In the genomic region with DNA sequence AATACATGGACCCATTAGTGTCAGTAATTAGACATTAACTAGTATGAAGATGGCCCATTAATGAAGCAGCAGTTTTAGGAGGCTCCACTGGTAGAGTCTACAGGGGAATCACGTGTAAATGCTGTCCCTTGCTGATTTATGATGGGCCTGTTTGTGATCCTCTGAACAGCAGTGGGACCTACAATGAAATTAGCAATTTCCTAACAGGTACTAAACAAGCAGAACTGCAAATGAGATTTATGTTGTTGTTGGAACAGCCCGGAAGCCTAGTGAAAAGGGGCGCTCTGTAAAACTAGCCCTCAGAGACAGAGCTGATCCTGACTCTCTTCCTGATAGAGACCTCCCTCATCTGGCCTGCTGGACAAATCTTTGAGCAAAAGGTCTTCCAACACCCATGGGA, we compare ENCODE assay signal across 4 cellular contexts.
TF ChIP-seq lines count a peak whose summit lies in the region.

No MANE protein-coding gene starts in this region.

TF ChIP-seq in SK-N-SH, 30 proteins besides CTCF, POLR2A, EP300 and RAD21 (continued from another document):
- TF ChIP-seq RXRA (IDR thresholded peaks at IDR 0.05; ENCODE audit: borderline replicate concordance, low read depth) (no peak), MXI1 (IDR thresholded peaks at IDR 0.05; ENCODE audit: low read depth, low read length) (no peak), MEF2A (IDR thresholded peaks at IDR 0.05; ENCODE audit: borderline replicate concordance, low read depth) (no peak), YY1 (IDR thresholded peaks at IDR 0.05; ENCODE audit: low read depth) (no peak), EZH2phosphoT487 (IDR thresholded peaks at IDR 0.05; ENCODE audit: borderline replicate concordance, low read depth) (no peak), GATA2 (CRISPR knock-in tag; IDR thresholded peaks at IDR 0.05) (no peak), NRF1 (IDR thresholded peaks at IDR 0.05; ENCODE audit: low read depth, low read length) (no peak), POLR2AphosphoS5 (IDR thresholded peaks at IDR 0.05; ENCODE audit: low read depth, low read length) (no peak), GABPA (IDR thresholded peaks at IDR 0.05; ENCODE audit: low read depth) (no peak), TEAD4 (IDR thresholded peaks at IDR 0.05; ENCODE audit: borderline replicate concordance, insufficient read depth) (no peak), SIN3A (IDR thresholded peaks at IDR 0.05; ENCODE audit: borderline replicate concordance, low read depth, low read length) (no peak)
- TF ChIP-seq, protein P1, sequence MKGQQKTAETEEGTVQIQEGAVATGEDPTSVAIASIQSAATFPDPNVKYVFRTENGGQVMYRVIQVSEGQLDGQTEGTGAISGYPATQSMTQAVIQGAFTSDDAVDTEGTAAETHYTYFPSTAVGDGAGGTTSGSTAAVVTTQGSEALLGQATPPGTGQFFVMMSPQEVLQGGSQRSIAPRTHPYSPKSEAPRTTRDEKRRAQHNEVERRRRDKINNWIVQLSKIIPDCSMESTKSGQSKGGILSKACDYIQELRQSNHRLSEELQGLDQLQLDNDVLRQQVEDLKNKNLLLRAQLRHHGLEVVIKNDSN (IDR thresholded peaks at IDR 0.05; ENCODE audit: borderline replicate concordance, low read depth), result no peak
TF ChIP-seq in SK-N-SH: peak in this region for 0.

TF ChIP-seq in SK-N-SH treated with all-trans-retinoic acid at 6 μM for 48 hours, 23 proteins besides CTCF, POLR2A, EP300 and RAD21:
- TF ChIP-seq, protein P2, sequence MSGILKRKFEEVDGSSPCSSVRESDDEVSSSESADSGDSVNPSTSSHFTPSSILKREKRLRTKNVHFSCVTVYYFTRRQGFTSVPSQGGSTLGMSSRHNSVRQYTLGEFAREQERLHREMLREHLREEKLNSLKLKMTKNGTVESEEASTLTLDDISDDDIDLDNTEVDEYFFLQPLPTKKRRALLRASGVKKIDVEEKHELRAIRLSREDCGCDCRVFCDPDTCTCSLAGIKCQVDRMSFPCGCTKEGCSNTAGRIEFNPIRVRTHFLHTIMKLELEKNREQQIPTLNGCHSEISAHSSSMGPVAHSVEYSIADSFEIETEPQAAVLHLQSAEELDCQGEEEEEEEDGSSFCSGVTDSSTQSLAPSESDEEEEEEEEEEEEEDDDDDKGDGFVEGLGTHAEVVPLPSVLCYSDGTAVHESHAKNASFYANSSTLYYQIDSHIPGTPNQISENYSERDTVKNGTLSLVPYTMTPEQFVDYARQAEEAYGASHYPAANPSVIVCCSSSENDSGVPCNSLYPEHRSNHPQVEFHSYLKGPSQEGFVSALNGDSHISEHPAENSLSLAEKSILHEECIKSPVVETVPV (CRISPR knock-in tag; IDR thresholded peaks at IDR 0.05), result no peak
- no peak for TF ChIP-seq TOX (CRISPR knock-in tag; IDR thresholded peaks at IDR 0.05; ENCODE audit: borderline replicate concordance)

TF ChIP-seq in GM23338, 12 proteins besides CTCF, POLR2A, EP300 and RAD21 (continued from another document and continues in another):
- TF ChIP-seq, protein P3, sequence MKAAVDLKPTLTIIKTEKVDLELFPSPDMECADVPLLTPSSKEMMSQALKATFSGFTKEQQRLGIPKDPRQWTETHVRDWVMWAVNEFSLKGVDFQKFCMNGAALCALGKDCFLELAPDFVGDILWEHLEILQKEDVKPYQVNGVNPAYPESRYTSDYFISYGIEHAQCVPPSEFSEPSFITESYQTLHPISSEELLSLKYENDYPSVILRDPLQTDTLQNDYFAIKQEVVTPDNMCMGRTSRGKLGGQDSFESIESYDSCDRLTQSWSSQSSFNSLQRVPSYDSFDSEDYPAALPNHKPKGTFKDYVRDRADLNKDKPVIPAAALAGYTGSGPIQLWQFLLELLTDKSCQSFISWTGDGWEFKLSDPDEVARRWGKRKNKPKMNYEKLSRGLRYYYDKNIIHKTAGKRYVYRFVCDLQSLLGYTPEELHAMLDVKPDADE (IDR thresholded peaks at IDR 0.05), result no peak
- TF ChIP-seq NANOG (IDR thresholded peaks at IDR 0.05; ENCODE audit: borderline replicate concordance), result no peak
- TF ChIP-seq, protein P4, sequence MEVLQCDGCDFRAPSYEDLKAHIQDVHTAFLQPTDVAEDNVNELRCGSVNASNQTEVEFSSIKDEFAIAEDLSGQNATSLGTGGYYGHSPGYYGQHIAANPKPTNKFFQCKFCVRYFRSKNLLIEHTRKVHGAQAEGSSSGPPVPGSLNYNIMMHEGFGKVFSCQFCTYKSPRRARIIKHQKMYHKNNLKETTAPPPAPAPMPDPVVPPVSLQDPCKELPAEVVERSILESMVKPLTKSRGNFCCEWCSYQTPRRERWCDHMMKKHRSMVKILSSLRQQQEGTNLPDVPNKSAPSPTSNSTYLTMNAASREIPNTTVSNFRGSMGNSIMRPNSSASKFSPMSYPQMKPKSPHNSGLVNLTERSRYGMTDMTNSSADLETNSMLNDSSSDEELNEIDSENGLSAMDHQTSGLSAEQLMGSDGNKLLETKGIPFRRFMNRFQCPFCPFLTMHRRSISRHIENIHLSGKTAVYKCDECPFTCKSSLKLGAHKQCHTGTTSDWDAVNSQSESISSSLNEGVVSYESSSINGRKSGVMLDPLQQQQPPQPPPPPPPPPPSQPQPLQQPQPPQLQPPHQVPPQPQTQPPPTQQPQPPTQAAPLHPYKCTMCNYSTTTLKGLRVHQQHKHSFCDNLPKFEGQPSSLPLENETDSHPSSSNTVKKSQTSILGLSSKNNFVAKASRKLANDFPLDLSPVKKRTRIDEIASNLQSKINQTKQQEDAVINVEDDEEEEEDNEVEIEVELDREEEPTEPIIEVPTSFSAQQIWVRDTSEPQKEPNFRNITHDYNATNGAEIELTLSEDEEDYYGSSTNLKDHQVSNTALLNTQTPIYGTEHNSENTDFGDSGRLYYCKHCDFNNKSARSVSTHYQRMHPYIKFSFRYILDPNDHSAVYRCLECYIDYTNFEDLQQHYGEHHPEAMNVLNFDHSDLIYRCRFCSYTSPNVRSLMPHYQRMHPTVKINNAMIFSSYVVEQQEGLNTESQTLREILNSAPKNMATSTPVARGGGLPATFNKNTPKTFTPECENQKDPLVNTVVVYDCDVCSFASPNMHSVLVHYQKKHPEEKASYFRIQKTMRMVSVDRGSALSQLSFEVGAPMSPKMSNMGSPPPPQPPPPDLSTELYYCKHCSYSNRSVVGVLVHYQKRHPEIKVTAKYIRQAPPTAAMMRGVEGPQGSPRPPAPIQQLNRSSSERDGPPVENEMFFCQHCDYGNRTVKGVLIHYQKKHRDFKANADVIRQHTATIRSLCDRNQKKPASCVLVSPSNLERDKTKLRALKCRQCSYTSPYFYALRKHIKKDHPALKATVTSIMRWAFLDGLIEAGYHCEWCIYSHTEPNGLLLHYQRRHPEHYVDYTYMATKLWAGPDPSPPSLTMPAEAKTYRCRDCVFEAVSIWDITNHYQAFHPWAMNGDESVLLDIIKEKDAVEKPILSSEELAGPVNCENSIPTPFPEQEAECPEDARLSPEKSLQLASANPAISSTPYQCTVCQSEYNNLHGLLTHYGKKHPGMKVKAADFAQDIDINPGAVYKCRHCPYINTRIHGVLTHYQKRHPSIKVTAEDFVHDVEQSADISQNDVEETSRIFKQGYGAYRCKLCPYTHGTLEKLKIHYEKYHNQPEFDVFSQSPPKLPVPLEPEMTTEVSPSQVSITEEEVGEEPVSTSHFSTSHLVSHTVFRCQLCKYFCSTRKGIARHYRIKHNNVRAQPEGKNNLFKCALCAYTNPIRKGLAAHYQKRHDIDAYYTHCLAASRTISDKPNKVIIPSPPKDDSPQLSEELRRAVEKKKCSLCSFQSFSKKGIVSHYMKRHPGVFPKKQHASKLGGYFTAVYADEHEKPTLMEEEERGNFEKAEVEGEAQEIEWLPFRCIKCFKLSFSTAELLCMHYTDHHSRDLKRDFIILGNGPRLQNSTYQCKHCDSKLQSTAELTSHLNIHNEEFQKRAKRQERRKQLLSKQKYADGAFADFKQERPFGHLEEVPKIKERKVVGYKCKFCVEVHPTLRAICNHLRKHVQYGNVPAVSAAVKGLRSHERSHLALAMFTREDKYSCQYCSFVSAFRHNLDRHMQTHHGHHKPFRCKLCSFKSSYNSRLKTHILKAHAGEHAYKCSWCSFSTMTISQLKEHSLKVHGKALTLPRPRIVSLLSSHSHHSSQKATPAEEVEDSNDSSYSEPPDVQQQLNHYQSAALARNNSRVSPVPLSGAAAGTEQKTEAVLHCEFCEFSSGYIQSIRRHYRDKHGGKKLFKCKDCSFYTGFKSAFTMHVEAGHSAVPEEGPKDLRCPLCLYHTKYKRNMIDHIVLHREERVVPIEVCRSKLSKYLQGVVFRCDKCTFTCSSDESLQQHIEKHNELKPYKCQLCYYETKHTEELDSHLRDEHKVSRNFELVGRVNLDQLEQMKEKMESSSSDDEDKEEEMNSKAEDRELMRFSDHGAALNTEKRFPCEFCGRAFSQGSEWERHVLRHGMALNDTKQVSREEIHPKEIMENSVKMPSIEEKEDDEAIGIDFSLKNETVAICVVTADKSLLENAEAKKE (CRISPR knock-in tag; IDR thresholded peaks at IDR 0.05), result no peak

TF ChIP-seq in WTC11, 78 proteins besides CTCF, POLR2A, EP300 and RAD21 (continued from another document):
- TF ChIP-seq, protein P5, sequence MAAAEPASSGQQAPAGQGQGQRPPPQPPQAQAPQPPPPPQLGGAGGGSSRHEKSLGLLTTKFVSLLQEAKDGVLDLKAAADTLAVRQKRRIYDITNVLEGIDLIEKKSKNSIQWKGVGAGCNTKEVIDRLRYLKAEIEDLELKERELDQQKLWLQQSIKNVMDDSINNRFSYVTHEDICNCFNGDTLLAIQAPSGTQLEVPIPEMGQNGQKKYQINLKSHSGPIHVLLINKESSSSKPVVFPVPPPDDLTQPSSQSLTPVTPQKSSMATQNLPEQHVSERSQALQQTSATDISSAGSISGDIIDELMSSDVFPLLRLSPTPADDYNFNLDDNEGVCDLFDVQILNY (CRISPR knock-in tag; IDR thresholded peaks at IDR 0.05), result no peak
- TF ChIP-seq EMX1 (CRISPR knock-in tag; IDR thresholded peaks at IDR 0.05), result no peak
- TF ChIP-seq, protein P6, sequence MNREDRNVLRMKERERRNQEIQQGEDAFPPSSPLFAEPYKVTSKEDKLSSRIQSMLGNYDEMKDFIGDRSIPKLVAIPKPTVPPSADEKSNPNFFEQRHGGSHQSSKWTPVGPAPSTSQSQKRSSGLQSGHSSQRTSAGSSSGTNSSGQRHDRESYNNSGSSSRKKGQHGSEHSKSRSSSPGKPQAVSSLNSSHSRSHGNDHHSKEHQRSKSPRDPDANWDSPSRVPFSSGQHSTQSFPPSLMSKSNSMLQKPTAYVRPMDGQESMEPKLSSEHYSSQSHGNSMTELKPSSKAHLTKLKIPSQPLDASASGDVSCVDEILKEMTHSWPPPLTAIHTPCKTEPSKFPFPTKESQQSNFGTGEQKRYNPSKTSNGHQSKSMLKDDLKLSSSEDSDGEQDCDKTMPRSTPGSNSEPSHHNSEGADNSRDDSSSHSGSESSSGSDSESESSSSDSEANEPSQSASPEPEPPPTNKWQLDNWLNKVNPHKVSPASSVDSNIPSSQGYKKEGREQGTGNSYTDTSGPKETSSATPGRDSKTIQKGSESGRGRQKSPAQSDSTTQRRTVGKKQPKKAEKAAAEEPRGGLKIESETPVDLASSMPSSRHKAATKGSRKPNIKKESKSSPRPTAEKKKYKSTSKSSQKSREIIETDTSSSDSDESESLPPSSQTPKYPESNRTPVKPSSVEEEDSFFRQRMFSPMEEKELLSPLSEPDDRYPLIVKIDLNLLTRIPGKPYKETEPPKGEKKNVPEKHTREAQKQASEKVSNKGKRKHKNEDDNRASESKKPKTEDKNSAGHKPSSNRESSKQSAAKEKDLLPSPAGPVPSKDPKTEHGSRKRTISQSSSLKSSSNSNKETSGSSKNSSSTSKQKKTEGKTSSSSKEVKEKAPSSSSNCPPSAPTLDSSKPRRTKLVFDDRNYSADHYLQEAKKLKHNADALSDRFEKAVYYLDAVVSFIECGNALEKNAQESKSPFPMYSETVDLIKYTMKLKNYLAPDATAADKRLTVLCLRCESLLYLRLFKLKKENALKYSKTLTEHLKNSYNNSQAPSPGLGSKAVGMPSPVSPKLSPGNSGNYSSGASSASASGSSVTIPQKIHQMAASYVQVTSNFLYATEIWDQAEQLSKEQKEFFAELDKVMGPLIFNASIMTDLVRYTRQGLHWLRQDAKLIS (CRISPR knock-in tag; IDR thresholded peaks at IDR 0.05; ENCODE audit: borderline replicate concordance), result no peak
- TF ChIP-seq TEAD4 (CRISPR knock-in tag; IDR thresholded peaks at IDR 0.05), result no peak
- TF ChIP-seq, protein P7, sequence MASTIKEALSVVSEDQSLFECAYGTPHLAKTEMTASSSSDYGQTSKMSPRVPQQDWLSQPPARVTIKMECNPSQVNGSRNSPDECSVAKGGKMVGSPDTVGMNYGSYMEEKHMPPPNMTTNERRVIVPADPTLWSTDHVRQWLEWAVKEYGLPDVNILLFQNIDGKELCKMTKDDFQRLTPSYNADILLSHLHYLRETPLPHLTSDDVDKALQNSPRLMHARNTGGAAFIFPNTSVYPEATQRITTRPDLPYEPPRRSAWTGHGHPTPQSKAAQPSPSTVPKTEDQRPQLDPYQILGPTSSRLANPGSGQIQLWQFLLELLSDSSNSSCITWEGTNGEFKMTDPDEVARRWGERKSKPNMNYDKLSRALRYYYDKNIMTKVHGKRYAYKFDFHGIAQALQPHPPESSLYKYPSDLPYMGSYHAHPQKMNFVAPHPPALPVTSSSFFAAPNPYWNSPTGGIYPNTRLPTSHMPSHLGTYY (CRISPR knock-in tag; IDR thresholded peaks at IDR 0.05), result no peak
- TF ChIP-seq ZNF317 (CRISPR knock-in tag; IDR thresholded peaks at IDR 0.05; ENCODE audit: borderline replicate concordance, low read depth), result no peak
- no peak for TF ChIP-seq CREM (CRISPR knock-in tag; IDR thresholded peaks at IDR 0.05)
- no peak for TF ChIP-seq ATF1 (CRISPR knock-in tag; IDR thresholded peaks at IDR 0.05)
- TF ChIP-seq JUN (CRISPR knock-in tag; IDR thresholded peaks at IDR 0.05), result no peak
- TF ChIP-seq, protein P8, sequence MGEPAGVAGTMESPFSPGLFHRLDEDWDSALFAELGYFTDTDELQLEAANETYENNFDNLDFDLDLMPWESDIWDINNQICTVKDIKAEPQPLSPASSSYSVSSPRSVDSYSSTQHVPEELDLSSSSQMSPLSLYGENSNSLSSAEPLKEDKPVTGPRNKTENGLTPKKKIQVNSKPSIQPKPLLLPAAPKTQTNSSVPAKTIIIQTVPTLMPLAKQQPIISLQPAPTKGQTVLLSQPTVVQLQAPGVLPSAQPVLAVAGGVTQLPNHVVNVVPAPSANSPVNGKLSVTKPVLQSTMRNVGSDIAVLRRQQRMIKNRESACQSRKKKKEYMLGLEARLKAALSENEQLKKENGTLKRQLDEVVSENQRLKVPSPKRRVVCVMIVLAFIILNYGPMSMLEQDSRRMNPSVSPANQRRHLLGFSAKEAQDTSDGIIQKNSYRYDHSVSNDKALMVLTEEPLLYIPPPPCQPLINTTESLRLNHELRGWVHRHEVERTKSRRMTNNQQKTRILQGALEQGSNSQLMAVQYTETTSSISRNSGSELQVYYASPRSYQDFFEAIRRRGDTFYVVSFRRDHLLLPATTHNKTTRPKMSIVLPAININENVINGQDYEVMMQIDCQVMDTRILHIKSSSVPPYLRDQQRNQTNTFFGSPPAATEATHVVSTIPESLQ (CRISPR knock-in tag; IDR thresholded peaks at IDR 0.05), result no peak
